1 cellular context compared by ENCODE assay signal in genomic region chr11:99565333-99565732, GRCh38.
TF ChIP-seq lines count a peak whose summit lies in the region.

No MANE protein-coding gene starts in this region.

TF ChIP-seq in GM12878, 131 proteins besides CTCF, POLR2A, EP300 and RAD21:
- TF ChIP-seq, protein P1, sequence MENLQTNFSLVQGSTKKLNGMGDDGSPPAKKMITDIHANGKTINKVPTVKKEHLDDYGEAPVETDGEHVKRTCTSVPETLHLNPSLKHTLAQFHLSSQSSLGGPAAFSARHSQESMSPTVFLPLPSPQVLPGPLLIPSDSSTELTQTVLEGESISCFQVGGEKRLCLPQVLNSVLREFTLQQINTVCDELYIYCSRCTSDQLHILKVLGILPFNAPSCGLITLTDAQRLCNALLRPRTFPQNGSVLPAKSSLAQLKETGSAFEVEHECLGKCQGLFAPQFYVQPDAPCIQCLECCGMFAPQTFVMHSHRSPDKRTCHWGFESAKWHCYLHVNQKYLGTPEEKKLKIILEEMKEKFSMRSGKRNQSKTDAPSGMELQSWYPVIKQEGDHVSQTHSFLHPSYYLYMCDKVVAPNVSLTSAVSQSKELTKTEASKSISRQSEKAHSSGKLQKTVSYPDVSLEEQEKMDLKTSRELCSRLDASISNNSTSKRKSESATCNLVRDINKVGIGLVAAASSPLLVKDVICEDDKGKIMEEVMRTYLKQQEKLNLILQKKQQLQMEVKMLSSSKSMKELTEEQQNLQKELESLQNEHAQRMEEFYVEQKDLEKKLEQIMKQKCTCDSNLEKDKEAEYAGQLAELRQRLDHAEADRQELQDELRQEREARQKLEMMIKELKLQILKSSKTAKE (IDR thresholded peaks at IDR 0.05; ENCODE audit: low read depth, poor library complexity, severe bottlenecking): no peak
- TF ChIP-seq TCF3 (IDR thresholded peaks at IDR 0.05; ENCODE audit: borderline replicate concordance, insufficient read depth, low read depth, low read length) (no peak), SMAD5 (IDR thresholded peaks at IDR 0.05; ENCODE audit: low read depth) (no peak), CREM (IDR thresholded peaks at IDR 0.05; ENCODE audit: low read depth) (no peak), YBX1 (IDR thresholded peaks at IDR 0.05) (no peak), FOXK2 (IDR thresholded peaks at IDR 0.05) (no peak), BCL11A (IDR thresholded peaks at IDR 0.05; ENCODE audit: low read depth, low read length) (no peak), SIN3A (IDR thresholded peaks at IDR 0.05; ENCODE audit: low read depth, low read length) (no peak), ASH2L (IDR thresholded peaks at IDR 0.05; ENCODE audit: borderline replicate concordance, low read depth) (no peak), TCF7 (IDR thresholded peaks at IDR 0.05; ENCODE audit: borderline replicate concordance) (no peak), SP1 (IDR thresholded peaks at IDR 0.05; ENCODE audit: low read depth, low read length) (no peak), ZNF687 (IDR thresholded peaks at IDR 0.05) (no peak), MAX (IDR thresholded peaks at IDR 0.05; ENCODE audit: low read depth, low read length) (no peak), ZBED1 (IDR thresholded peaks at IDR 0.05; ENCODE audit: borderline replicate concordance) (no peak)
- TF ChIP-seq, protein P2, sequence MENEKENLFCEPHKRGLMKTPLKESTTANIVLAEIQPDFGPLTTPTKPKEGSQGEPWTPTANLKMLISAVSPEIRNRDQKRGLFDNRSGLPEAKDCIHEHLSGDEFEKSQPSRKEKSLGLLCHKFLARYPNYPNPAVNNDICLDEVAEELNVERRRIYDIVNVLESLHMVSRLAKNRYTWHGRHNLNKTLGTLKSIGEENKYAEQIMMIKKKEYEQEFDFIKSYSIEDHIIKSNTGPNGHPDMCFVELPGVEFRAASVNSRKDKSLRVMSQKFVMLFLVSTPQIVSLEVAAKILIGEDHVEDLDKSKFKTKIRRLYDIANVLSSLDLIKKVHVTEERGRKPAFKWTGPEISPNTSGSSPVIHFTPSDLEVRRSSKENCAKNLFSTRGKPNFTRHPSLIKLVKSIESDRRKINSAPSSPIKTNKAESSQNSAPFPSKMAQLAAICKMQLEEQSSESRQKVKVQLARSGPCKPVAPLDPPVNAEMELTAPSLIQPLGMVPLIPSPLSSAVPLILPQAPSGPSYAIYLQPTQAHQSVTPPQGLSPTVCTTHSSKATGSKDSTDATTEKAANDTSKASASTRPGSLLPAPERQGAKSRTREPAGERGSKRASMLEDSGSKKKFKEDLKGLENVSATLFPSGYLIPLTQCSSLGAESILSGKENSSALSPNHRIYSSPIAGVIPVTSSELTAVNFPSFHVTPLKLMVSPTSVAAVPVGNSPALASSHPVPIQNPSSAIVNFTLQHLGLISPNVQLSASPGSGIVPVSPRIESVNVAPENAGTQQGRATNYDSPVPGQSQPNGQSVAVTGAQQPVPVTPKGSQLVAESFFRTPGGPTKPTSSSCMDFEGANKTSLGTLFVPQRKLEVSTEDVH (IDR thresholded peaks at IDR 0.05; ENCODE audit: low read depth, partially characterized antibody): no peak
- TF ChIP-seq, protein P3, sequence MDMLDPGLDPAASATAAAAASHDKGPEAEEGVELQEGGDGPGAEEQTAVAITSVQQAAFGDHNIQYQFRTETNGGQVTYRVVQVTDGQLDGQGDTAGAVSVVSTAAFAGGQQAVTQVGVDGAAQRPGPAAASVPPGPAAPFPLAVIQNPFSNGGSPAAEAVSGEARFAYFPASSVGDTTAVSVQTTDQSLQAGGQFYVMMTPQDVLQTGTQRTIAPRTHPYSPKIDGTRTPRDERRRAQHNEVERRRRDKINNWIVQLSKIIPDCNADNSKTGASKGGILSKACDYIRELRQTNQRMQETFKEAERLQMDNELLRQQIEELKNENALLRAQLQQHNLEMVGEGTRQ (IDR thresholded peaks at IDR 0.05; ENCODE audit: borderline replicate concordance, low read depth, low read length): no peak
- TF ChIP-seq, protein P4, sequence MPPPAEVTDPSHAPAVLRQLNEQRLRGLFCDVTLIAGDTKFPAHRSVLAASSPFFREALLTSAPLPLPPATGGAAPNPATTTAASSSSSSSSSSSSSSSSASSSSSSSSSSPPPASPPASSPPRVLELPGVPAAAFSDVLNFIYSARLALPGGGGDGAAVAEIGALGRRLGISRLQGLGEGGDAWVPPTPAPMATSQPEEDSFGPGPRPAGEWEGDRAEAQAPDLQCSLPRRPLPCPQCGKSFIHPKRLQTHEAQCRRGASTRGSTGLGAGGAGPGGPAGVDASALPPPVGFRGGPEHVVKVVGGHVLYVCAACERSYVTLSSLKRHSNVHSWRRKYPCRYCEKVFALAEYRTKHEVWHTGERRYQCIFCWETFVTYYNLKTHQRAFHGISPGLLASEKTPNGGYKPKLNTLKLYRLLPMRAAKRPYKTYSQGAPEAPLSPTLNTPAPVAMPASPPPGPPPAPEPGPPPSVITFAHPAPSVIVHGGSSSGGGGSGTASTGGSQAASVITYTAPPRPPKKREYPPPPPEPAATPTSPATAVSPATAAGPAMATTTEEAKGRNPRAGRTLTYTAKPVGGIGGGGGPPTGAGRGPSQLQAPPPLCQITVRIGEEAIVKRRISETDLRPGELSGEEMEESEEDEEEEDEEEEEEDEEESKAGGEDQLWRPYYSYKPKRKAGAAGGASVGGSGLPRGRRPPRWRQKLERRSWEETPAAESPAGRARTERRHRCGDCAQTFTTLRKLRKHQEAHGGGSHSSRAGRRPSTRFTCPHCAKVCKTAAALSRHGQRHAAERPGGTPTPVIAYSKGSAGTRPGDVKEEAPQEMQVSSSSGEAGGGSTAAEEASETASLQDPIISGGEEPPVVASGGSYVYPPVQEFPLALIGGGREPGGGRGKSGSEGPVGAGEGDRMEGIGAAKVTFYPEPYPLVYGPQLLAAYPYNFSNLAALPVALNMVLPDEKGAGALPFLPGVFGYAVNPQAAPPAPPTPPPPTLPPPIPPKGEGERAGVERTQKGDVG (CRISPR knock-in tag; IDR thresholded peaks at IDR 0.05): no peak
- TF ChIP-seq, protein P5, sequence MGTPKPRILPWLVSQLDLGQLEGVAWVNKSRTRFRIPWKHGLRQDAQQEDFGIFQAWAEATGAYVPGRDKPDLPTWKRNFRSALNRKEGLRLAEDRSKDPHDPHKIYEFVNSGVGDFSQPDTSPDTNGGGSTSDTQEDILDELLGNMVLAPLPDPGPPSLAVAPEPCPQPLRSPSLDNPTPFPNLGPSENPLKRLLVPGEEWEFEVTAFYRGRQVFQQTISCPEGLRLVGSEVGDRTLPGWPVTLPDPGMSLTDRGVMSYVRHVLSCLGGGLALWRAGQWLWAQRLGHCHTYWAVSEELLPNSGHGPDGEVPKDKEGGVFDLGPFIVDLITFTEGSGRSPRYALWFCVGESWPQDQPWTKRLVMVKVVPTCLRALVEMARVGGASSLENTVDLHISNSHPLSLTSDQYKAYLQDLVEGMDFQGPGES (IDR thresholded peaks at IDR 0.05): no peak
